7 cellular contexts compared by ENCODE assay signal in the genomic region with DNA sequence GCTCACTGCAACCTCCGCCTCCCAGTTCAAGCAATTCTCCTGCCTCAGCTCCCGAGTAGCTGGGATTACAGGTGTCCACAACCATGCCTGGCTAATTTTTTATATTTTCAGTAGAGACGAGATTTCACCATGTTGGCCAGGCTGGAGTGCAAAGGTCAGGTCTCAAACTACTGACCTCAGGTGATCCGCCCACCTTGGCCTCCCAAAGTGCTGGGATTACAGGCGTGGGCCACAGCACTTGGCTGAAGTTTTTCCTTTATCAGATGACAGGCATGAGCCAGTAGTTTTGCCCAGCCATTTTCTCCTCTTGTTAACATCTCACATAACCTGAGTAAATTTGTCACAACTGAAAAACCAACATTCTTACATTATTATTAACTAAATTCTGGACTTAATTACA.
DNase-seq lines count a peak whose midpoint lies in the region; ATAC-seq and TF ChIP-seq lines count a peak whose summit lies in the region.
"Not testable (repeated sequence)": the region's sequence is repeated elsewhere in the genome, so short reads cannot be mapped to it uniquely, and the experiment has no call there.

No MANE protein-coding gene starts in this region.

- not testable (repeated sequence) for H3K36me3 ChIP-seq in KOPT-K1 (ENCODE audit: insufficient read depth, low read length)

- POLR2A ChIA-PET in activated CD4-positive, alpha-beta T cell treated with anti-CD3 and anti-CD28 coated beads for 36 hours (lab: Charles Lee); activated CD8-positive, alpha-beta T cell treated with anti-CD3 and anti-CD28 coated beads for 36 hours (lab: Charles Lee): not testable (repeated sequence)

- CTCF ChIA-PET in activated CD4-positive, alpha-beta T cell treated with anti-CD3 and anti-CD28 coated beads for 36 hours (lab: Charles Lee); activated CD8-positive, alpha-beta T cell treated with anti-CD3 and anti-CD28 coated beads for 36 hours (lab: Charles Lee); activated naive CD4-positive, alpha-beta T cell treated with anti-CD3 and anti-CD28 coated beads for 36 hours (lab: Charles Lee): not testable (repeated sequence)

- not testable (repeated sequence) for H3K9me3 Mint-ChIP-seq in activated CD4-positive, alpha-beta T cell treated with anti-CD3 and anti-CD28 coated beads for 36 hours (ENCODE audit: low read depth); activated naive CD4-positive, alpha-beta T cell treated with anti-CD3 and anti-CD28 coated beads for 36 hours; nephron progenitor cell
- H3K9me3 Mint-ChIP-seq in activated CD8-positive, alpha-beta T cell treated with anti-CD3 and anti-CD28 coated beads for 36 hours: peaks cover 12% of the 10 kb centered on the region
- H3K9me3 Mint-ChIP-seq in activated T-helper 1 cell treated with anti-CD3 and anti-CD28 coated beads, Interleukin-12 subunit alpha, Interleukin-12 subunit beta, Interleukin-2, Interleukin-4 antibody, amounts not matched to agents 30 ng/mL and 10 ng/mL and 1 ng/mL, durations not matched to agents 14 hours and 24 hours and 36 hours: peaks cover 13% of the 10 kb centered on the region

- not testable (repeated sequence) for H3K9me3 ChIP-seq in KOPT-K1 (ENCODE audit: insufficient read depth, low read length, poor library complexity, severe bottlenecking)

- H3K36me3 Mint-ChIP-seq in activated CD4-positive, alpha-beta T cell treated with anti-CD3 and anti-CD28 coated beads for 36 hours (ENCODE audit: low read depth); activated naive CD4-positive, alpha-beta T cell treated with anti-CD3 and anti-CD28 coated beads for 36 hours (ENCODE audit: low read depth); nephron progenitor cell (ENCODE audit: low read depth): not testable (repeated sequence)
- peaks cover 16% of the 10 kb centered on the region for H3K36me3 Mint-ChIP-seq in activated CD8-positive, alpha-beta T cell treated with anti-CD3 and anti-CD28 coated beads for 36 hours (ENCODE audit: low read depth)
- H3K36me3 Mint-ChIP-seq in activated T-helper 1 cell treated with anti-CD3 and anti-CD28 coated beads, Interleukin-12 subunit alpha, Interleukin-12 subunit beta, Interleukin-2, Interleukin-4 antibody, amounts not matched to agents 30 ng/mL and 10 ng/mL and 1 ng/mL, durations not matched to agents 14 hours and 24 hours and 36 hours (ENCODE audit: low read depth): peaks cover 20% of the 10 kb centered on the region

- not testable (repeated sequence) for TF ChIP-seq CTCF in activated CD8-positive, alpha-beta T cell treated with anti-CD3 and anti-CD28 coated beads for 36 hours (IDR thresholded peaks at IDR 0.05); nephron progenitor cell (IDR thresholded peaks at IDR 0.05)

- peaks cover 42% of the 10 kb centered on the region for H3K4me1 Mint-ChIP-seq in activated CD4-positive, alpha-beta T cell treated with anti-CD3 and anti-CD28 coated beads for 36 hours
- H3K4me1 Mint-ChIP-seq in activated CD8-positive, alpha-beta T cell treated with anti-CD3 and anti-CD28 coated beads for 36 hours (ENCODE audit: low read depth): peaks cover 40% of the 10 kb centered on the region
- H3K4me1 Mint-ChIP-seq in activated T-helper 1 cell treated with anti-CD3 and anti-CD28 coated beads, Interleukin-12 subunit alpha, Interleukin-12 subunit beta, Interleukin-2, Interleukin-4 antibody, amounts not matched to agents 30 ng/mL and 10 ng/mL and 1 ng/mL, durations not matched to agents 14 hours and 24 hours and 36 hours (ENCODE audit: low read depth): peaks cover 73% of the 10 kb centered on the region
- H3K4me1 Mint-ChIP-seq in activated naive CD4-positive, alpha-beta T cell treated with anti-CD3 and anti-CD28 coated beads for 36 hours (ENCODE audit: low read depth): peaks cover 36% of the 10 kb centered on the region
- H3K4me1 Mint-ChIP-seq in nephron progenitor cell: peaks cover 53% of the 10 kb centered on the region

- not testable (repeated sequence) for ATAC-seq in activated CD4-positive, alpha-beta T cell treated with anti-CD3 and anti-CD28 coated beads for 36 hours; activated CD8-positive, alpha-beta T cell treated with anti-CD3 and anti-CD28 coated beads for 36 hours
- peak; percentile 73 for ATAC-seq in left lobe of liver

- peaks cover 15% of the 10 kb centered on the region for H3K27me3 Mint-ChIP-seq in activated CD4-positive, alpha-beta T cell treated with anti-CD3 and anti-CD28 coated beads for 36 hours
- H3K27me3 Mint-ChIP-seq in activated CD8-positive, alpha-beta T cell treated with anti-CD3 and anti-CD28 coated beads for 36 hours: peaks cover 11% of the 10 kb centered on the region
- not testable (repeated sequence) for H3K27me3 Mint-ChIP-seq in activated T-helper 1 cell treated with anti-CD3 and anti-CD28 coated beads, Interleukin-12 subunit alpha, Interleukin-12 subunit beta, Interleukin-2, Interleukin-4 antibody, amounts not matched to agents 30 ng/mL and 10 ng/mL and 1 ng/mL, durations not matched to agents 14 hours and 24 hours and 36 hours (ENCODE audit: insufficient read depth); activated naive CD4-positive, alpha-beta T cell treated with anti-CD3 and anti-CD28 coated beads for 36 hours (ENCODE audit: low read depth)
- peaks cover 21% of the 10 kb centered on the region for H3K27me3 Mint-ChIP-seq in nephron progenitor cell (ENCODE audit: low read depth, poor library complexity)

- not testable (repeated sequence) for H3K4me3 Mint-ChIP-seq in activated CD4-positive, alpha-beta T cell treated with anti-CD3 and anti-CD28 coated beads for 36 hours; activated CD8-positive, alpha-beta T cell treated with anti-CD3 and anti-CD28 coated beads for 36 hours; activated T-helper 1 cell treated with anti-CD3 and anti-CD28 coated beads, Interleukin-12 subunit alpha, Interleukin-12 subunit beta, Interleukin-2, Interleukin-4 antibody, amounts not matched to agents 30 ng/mL and 10 ng/mL and 1 ng/mL, durations not matched to agents 14 hours and 24 hours and 36 hours; activated naive CD4-positive, alpha-beta T cell treated with anti-CD3 and anti-CD28 coated beads for 36 hours; nephron progenitor cell

- DNase-seq in activated CD4-positive, alpha-beta T cell treated with anti-CD3 and anti-CD28 coated beads for 36 hours; activated CD8-positive, alpha-beta T cell treated with anti-CD3 and anti-CD28 coated beads for 36 hours; activated T-helper 1 cell treated with anti-CD3 and anti-CD28 coated beads, Interleukin-12 subunit alpha, Interleukin-12 subunit beta, Interleukin-2, Interleukin-4 antibody, amounts not matched to agents 30 ng/mL and 10 ng/mL and 1 ng/mL, durations not matched to agents 14 hours and 24 hours and 36 hours (ENCODE audit: low spot score); activated naive CD4-positive, alpha-beta T cell treated with anti-CD3 and anti-CD28 coated beads for 36 hours; nephron progenitor cell: not testable (repeated sequence)
- DNase-seq in left lobe of liver (ENCODE audit: low spot score): peak; percentile 46

- peak overlapping the region; percentile 94 for H3K27ac ChIP-seq in KOPT-K1 (ENCODE audit: low read depth, low read length, poor library complexity, severe bottlenecking)

- H3K27ac Mint-ChIP-seq in activated CD4-positive, alpha-beta T cell treated with anti-CD3 and anti-CD28 coated beads for 36 hours: peak overlapping the region; percentile 61
- H3K27ac Mint-ChIP-seq in activated CD8-positive, alpha-beta T cell treated with anti-CD3 and anti-CD28 coated beads for 36 hours: peak overlapping the region; percentile 38
- H3K27ac Mint-ChIP-seq in activated T-helper 1 cell treated with anti-CD3 and anti-CD28 coated beads, Interleukin-12 subunit alpha, Interleukin-12 subunit beta, Interleukin-2, Interleukin-4 antibody, amounts not matched to agents 30 ng/mL and 10 ng/mL and 1 ng/mL, durations not matched to agents 14 hours and 24 hours and 36 hours: peak overlapping the region; percentile 80
- H3K27ac Mint-ChIP-seq in activated naive CD4-positive, alpha-beta T cell treated with anti-CD3 and anti-CD28 coated beads for 36 hours: peak overlapping the region; percentile 21
- H3K27ac Mint-ChIP-seq in nephron progenitor cell: peak overlapping the region; percentile 5

- intact Hi-C loops in activated CD4-positive, alpha-beta T cell treated with anti-CD3 and anti-CD28 coated beads for 36 hours (cut with DNase I, micrococcal nuclease): loop anchor here in 1 of 2 experiments (5.0 to 10.0 kb wide), 4 partner anchors 581 to 1581 kb away; partner anchors contain the start of gene ARHGAP17
- intact Hi-C loops in activated CD8-positive, alpha-beta T cell treated with anti-CD3 and anti-CD28 coated beads for 36 hours (cut with micrococcal nuclease): not testable (repeated sequence)
- intact Hi-C loops in activated T-helper 1 cell treated with anti-CD3 and anti-CD28 coated beads, Interleukin-12 subunit alpha, Interleukin-12 subunit beta, Interleukin-2, Interleukin-4 antibody, amounts not matched to agents 30 ng/mL and 10 ng/mL and 1 ng/mL, durations not matched to agents 14 hours and 24 hours and 36 hours (cut with micrococcal nuclease): loop anchor here (5.0 kb wide), 3 partner anchors 36 to 1484 kb away; partner anchors contain the start of gene LCMT1
- intact Hi-C loops in activated naive CD4-positive, alpha-beta T cell treated with anti-CD3 and anti-CD28 coated beads for 36 hours (cut with micrococcal nuclease): loop anchor here (5.0 kb wide), 2 partner anchors 629 to 721 kb away; no protein-coding TSS in a partner anchor

Comparison
In these comparisons a context has a peak if more than half of its experiments do, and no peak if none do; other contexts are left out.
1. H3K27ac Mint-ChIP-seq: peak in every context shown above with its lines; median percentile 80 in activated T-helper 1 cell treated with anti-CD3 and anti-CD28 coated beads, Interleukin-12 subunit alpha, Interleukin-12 subunit beta, Interleukin-2, Interleukin-4 antibody, amounts not matched to agents 30 ng/mL and 10 ng/mL and 1 ng/mL, durations not matched to agents 14 hours and 24 hours and 36 hours; 61 in activated CD4-positive, alpha-beta T cell treated with anti-CD3 and anti-CD28 coated beads for 36 hours; 38 in activated CD8-positive, alpha-beta T cell treated with anti-CD3 and anti-CD28 coated beads for 36 hours; 21 in activated naive CD4-positive, alpha-beta T cell treated with anti-CD3 and anti-CD28 coated beads for 36 hours; 5 in nephron progenitor cell.